Comparison of ENCODE assay signal across 21 cellular contexts in genomic region chr4:123350726-123351125, GRCh38. TPM values are rescaled to one million over a fixed set of nuclear protein-coding genes. Genes with fewer than 3 reads are reported as not detected.
DNase-seq lines count a peak whose midpoint lies in the region; ATAC-seq, FAIRE-seq and TF ChIP-seq lines count a peak whose summit lies in the region.
"Had no signal": no experiment of that assay in that cellular context is flagged by ENCODE, and none has a peak within 500 bp of the region (broad histone marks: within the 10 kb centered on the region; RNA-seq: fewer than 3 reads in every experiment).

No MANE protein-coding gene starts in this region.

- no peaks in the 10 kb centered on the region for H3K9me1 ChIP-seq in K562 (ENCODE audit: control insufficient read depth, insufficient read depth, low read length)

- no peak overlapping the region for H2BK5ac ChIP-seq in neuronal stem cell (ENCODE audit: low read length)

- BruUV-seq in HCT116 (replicated peaks; lab: Mats Ljungman, UMichigan) (no TSS peak), K562 (replicated peaks; lab: Mats Ljungman, UMichigan) (no TSS peak)

- H3K79me2 ChIP-seq in HCT116 (ENCODE audit: insufficient read depth, low read length) (no peaks in the 10 kb centered on the region), OCI-LY1 (ENCODE audit: insufficient read depth, low read length) (no peaks in the 10 kb centered on the region), K562 (ENCODE audit: control insufficient read depth, insufficient read depth, low read length) (no peaks in the 10 kb centered on the region)

- no peak overlapping the region for H3K23ac ChIP-seq in neuronal stem cell (ENCODE audit: low read depth, low read length, poor library complexity)

- H4K91ac ChIP-seq in neuronal stem cell (ENCODE audit: low read depth, low read length, poor library complexity), result no peak overlapping the region

- POLR2A ChIA-PET in HCT116 (lab: Charles Lee), result no interaction called here
- POLR2A ChIA-PET in K562 (lab: Yijun Ruan, JAX), result no interaction called here

- H3K4me1 ChIP-seq in HCT116 (ENCODE audit: control insufficient read depth in 1 of 2, insufficient read depth in 2 of 2, low read length in 2 of 2) (no peaks in the 10 kb centered on the region), OCI-LY1 (ENCODE audit: insufficient read depth, low read length, severe bottlenecking) (peaks cover 82% of the 10 kb centered on the region), K562 (replicated peaks in 1 of 2; ENCODE audit: control insufficient read depth in 2 of 2, insufficient read depth in 2 of 2, low read length in 2 of 2) (peaks cover 16 to 24% of the 10 kb centered on the region in 2 experiments), neuronal stem cell (ENCODE audit: control insufficient read depth in 2 of 2, insufficient read depth in 1 of 2, low read depth in 1 of 2, low read length in 2 of 2) (peaks cover 11 to 13% of the 10 kb centered on the region in 2 donors)
- H3K4me1 ChIP-seq: A549 had no signal

- H3K9me3 ChIP-seq in HCT116 (ENCODE audit: control insufficient read depth in 1 of 2, insufficient read depth in 1 of 2, low read depth in 1 of 2, low read length in 2 of 2) (no peaks in the 10 kb centered on the region), OCI-LY1 (ENCODE audit: low read length) (no peaks in the 10 kb centered on the region), K562 (replicated peaks; ENCODE audit: control insufficient read depth, insufficient read depth, low read depth, low read length) (no peaks in the 10 kb centered on the region), neuronal stem cell (replicated peaks in 1 of 2; ENCODE audit: control insufficient read depth in 2 of 2, insufficient read depth in 1 of 2, low read depth in 1 of 2, low read length in 2 of 2) (peaks cover 2 to 11% of the 10 kb centered on the region in 2 donors)
- H3K9me3 ChIP-seq: A549 had no signal

- H3K9me2 ChIP-seq in HCT116 (ENCODE audit: insufficient read depth) (no peaks in the 10 kb centered on the region), OCI-LY1 (ENCODE audit: low read depth, low read length) (no peaks in the 10 kb centered on the region)

- H3K79me1 ChIP-seq in neuronal stem cell (ENCODE audit: low read depth, low read length), result no peaks in the 10 kb centered on the region

- no peaks in the 10 kb centered on the region for H4K20me1 ChIP-seq in HCT116 (ENCODE audit: insufficient read depth)
- no peaks in the 10 kb centered on the region for H4K20me1 ChIP-seq in OCI-LY1 (ENCODE audit: insufficient read depth, low read length)
- no peaks in the 10 kb centered on the region for H4K20me1 ChIP-seq in K562 (replicated peaks; ENCODE audit: control insufficient read depth, insufficient read depth, low read length)
- H4K20me1 ChIP-seq: BLaER1 treated with 17β-estradiol and CSF1 and Interleukin-3, amounts not matched to agents 10 nM and 100 nM had no signal

- RAD21 ChIA-PET in HCT116 (lab: Charles Lee; ENCODE audit: low non-redundant PET in 1 of 2, low total read pairs in 2 of 2, uncharacterized antibody in 2 of 2, unreplicated experiment in 2 of 2), result no interaction called here

- peak overlapping the region; percentile 60 for H2BK15ac ChIP-seq in neuronal stem cell (ENCODE audit: low read length)

- no peak for TF ChIP-seq RAD21 in HCT116 (IDR thresholded peaks at IDR 0.05; ENCODE audit: low read depth)
- TF ChIP-seq RAD21 in K562 (CRISPR knock-in tag; conservative IDR thresholded peaks at IDR 0.05 in 1 of 2, IDR thresholded peaks at IDR 0.05 in 1 of 2), result no peak

- H3K27ac ChIP-seq in HCT116 (ENCODE audit: low read depth, low read length), result no peak overlapping the region
- H3K27ac ChIP-seq in OCI-LY1 (ENCODE audit: low read depth, low read length, poor library complexity, severe bottlenecking), result peak overlapping the region; percentile 47
- H3K27ac ChIP-seq in K562 (ENCODE audit: extremely low read depth, low read depth, low read length), result no peak overlapping the region; the same call in 2 of the 3 replicates
- H3K27ac ChIP-seq in neuronal stem cell (replicated peaks; ENCODE audit: low read length), result no peak overlapping the region
- H3K27ac ChIP-seq: A549; BLaER1 treated with 17β-estradiol and CSF1 and Interleukin-3, amounts not matched to agents 10 nM and 100 nM; GM23248; KMS-11 had no signal

- no peak overlapping the region for H3K9ac ChIP-seq in HCT116 (ENCODE audit: low read length)
- no peak overlapping the region for H3K9ac ChIP-seq in OCI-LY1 (ENCODE audit: low read length)
- H3K9ac ChIP-seq in K562 (ENCODE audit: insufficient read depth in 1 of 2, low read depth in 2 of 2, low read length in 2 of 2), result no peak overlapping the region
- H3K9ac ChIP-seq in neuronal stem cell (ENCODE audit: low read depth, low read length, poor library complexity), result peak overlapping the region; percentile 15
- H3K9ac ChIP-seq: BLaER1 treated with 17β-estradiol and CSF1 and Interleukin-3, amounts not matched to agents 10 nM and 100 nM; GM23248; KMS-11 had no signal

- H4K8ac ChIP-seq in neuronal stem cell (ENCODE audit: low read depth, low read length), result no peak overlapping the region

- no peak for TF ChIP-seq EP300 in K562 (IDR thresholded peaks at IDR 0.05; ENCODE audit: low read length)

- TF ChIP-seq POLR2A in HCT116 (IDR thresholded peaks at IDR 0.05; ENCODE audit: borderline replicate concordance, extremely low read depth, insufficient read depth, insufficient read length) (no peak), K562 (conservative IDR thresholded peaks at IDR 0.05) (no peak)

- WGBS in K562 (ENCODE audit: insufficient coverage, low coverage, missing lambda C conversion rate), result 78% methylated on average over 6 of the region's 6 CpGs
- no CpG with 5 or more reads among the region's 6 CpGs for WGBS in neuronal stem cell (ENCODE audit: extremely low coverage in 2 of 2, insufficient read length in 2 of 2, insufficient replicate concordance in 1 of 2), 2 donors

- no peak overlapping the region for H2BK120ac ChIP-seq in neuronal stem cell (ENCODE audit: low read depth, low read length)

- ATAC-seq in HCT116, result no peak
- no peak for ATAC-seq in K562
- ATAC-seq in GM19467 (IDR thresholded peaks at IDR 0.05; ENCODE audit: unreplicated experiment), result no peak
- no peak for ATAC-seq in HG02759 (IDR thresholded peaks at IDR 0.05; ENCODE audit: unreplicated experiment)
- ATAC-seq in GM18868 (IDR thresholded peaks at IDR 0.05; ENCODE audit: unreplicated experiment), result no peak

- H3F3A ChIP-seq in OCI-LY1 (ENCODE audit: insufficient read depth, low read length), result no peaks in the 10 kb centered on the region

- peak overlapping the region; percentile 27 for H3K14ac ChIP-seq in neuronal stem cell (ENCODE audit: low read length)

- peak overlapping the region; percentile 3 for H2AFZ ChIP-seq in HCT116 (ENCODE audit: low read depth, low read length, poor library complexity, severe bottlenecking)
- H2AFZ ChIP-seq in OCI-LY1 (ENCODE audit: low read length), result no peak overlapping the region
- peak overlapping the region; percentile 42 for H2AFZ ChIP-seq in K562 (ENCODE audit: low read depth, low read length)
- no peak overlapping the region for H2AFZ ChIP-seq in neuronal stem cell (ENCODE audit: low read length)
- H2AFZ ChIP-seq: GM23248 had no signal

- H3K4me3 ChIP-seq in HCT116 (replicated peaks in 1 of 2; ENCODE audit: low read depth in 1 of 2, low read length in 2 of 2) (no peak overlapping the region), OCI-LY1 (ENCODE audit: low read depth, low read length, poor library complexity, severe bottlenecking) (no peak overlapping the region), K562 (no peak overlapping the region), neuronal stem cell (ENCODE audit: low read length in 2 of 2) (peak overlapping the region in 1 of 2 donors; percentile 64)
- H3K4me3 ChIP-seq: A549; BLaER1 treated with 17β-estradiol and CSF1 and Interleukin-3, amounts not matched to agents 10 nM and 100 nM; GM23248 had no signal

- TF ChIP-seq CTCF in HCT116 (IDR thresholded peaks at IDR 0.05 in 2 of 3, conservative IDR thresholded peaks at IDR 0.05 in 1 of 3; ENCODE audit: borderline replicate concordance in 1 of 3, insufficient read depth in 1 of 3, low read depth in 2 of 3, low read length in 2 of 3) (no peak), OCI-LY1 (IDR thresholded peaks at IDR 0.05; ENCODE audit: low read length) (no peak), K562 (IDR thresholded peaks at IDR 0.05 in 2 of 3, conservative IDR thresholded peaks at IDR 0.05 in 1 of 3; ENCODE audit: insufficient read depth in 2 of 3, low read depth in 1 of 3, low read length in 3 of 3) (no peak)

- peak overlapping the region; percentile 87 for H2AK5ac ChIP-seq in neuronal stem cell (ENCODE audit: low read depth, low read length)

- H2BK12ac ChIP-seq in neuronal stem cell (ENCODE audit: low read length), result peak overlapping the region; percentile 44

- intact Hi-C loops in HCT116 (cut with micrococcal nuclease), result no loop called here
- intact Hi-C loops in K562 (cut with micrococcal nuclease), result loop anchor here (1.0 to 5.0 kb wide), 8 partner anchors 46 to 972 kb away; partner anchors contain the start of gene SPRY1

- H3K27me3 ChIP-seq in HCT116 (ENCODE audit: insufficient read depth, low read length) (no peaks in the 10 kb centered on the region), OCI-LY1 (ENCODE audit: insufficient read depth, low read length) (no peaks in the 10 kb centered on the region), K562 (ENCODE audit: control insufficient read depth in 2 of 2, insufficient read depth in 2 of 2, low read length in 2 of 2) (no peaks in the 10 kb centered on the region), neuronal stem cell (ENCODE audit: control insufficient read depth in 3 of 3, insufficient read depth in 3 of 3, low read depth in 1 of 3, low read length in 3 of 3) (no peaks in the 10 kb centered on the region)
- H3K27me3 ChIP-seq: BLaER1 treated with 17β-estradiol and CSF1 and Interleukin-3, amounts not matched to agents 10 nM and 100 nM had no signal

- CTCF ChIA-PET in HCT116 (lab: Charles Lee) (no interaction called here), K562 (lab: Yijun Ruan, JAX; ENCODE audit: low intra/inter-chr PET ratio) (interaction anchor here (0.6 to 1.3 kb wide), 3 partner anchors 270 to 911 kb away, joined by 3 to 5 read pairs (median 3); no protein-coding TSS in a partner anchor)

- FAIRE-seq in K562 (lab: Jason Lieb, UNC), result no peak
- FAIRE-seq: A549, GM19239 had no signal

- H3K4ac ChIP-seq in neuronal stem cell (ENCODE audit: low read length), result peak overlapping the region; percentile 79

- H3K4me2 ChIP-seq in HCT116 (ENCODE audit: low read length), result no peak overlapping the region
- H3K4me2 ChIP-seq in OCI-LY1 (ENCODE audit: low read length), result no peak overlapping the region
- no peak overlapping the region for H3K4me2 ChIP-seq in K562 (ENCODE audit: insufficient read depth, low read length)
- H3K4me2 ChIP-seq in neuronal stem cell (ENCODE audit: insufficient read depth, low read length, poor library complexity, severe bottlenecking), result no peak overlapping the region
- H3K4me2 ChIP-seq: A549; BLaER1 treated with 17β-estradiol and CSF1 and Interleukin-3, amounts not matched to agents 10 nM and 100 nM; KMS-11 had no signal

- H3K36me3 ChIP-seq in HCT116 (ENCODE audit: control insufficient read depth in 1 of 2, insufficient read depth in 2 of 2, low read length in 2 of 2) (no peaks in the 10 kb centered on the region), OCI-LY1 (ENCODE audit: insufficient read depth, low read length) (peaks cover 67% of the 10 kb centered on the region), K562 (ENCODE audit: control insufficient read depth, insufficient read depth, low read length) (no peaks in the 10 kb centered on the region), neuronal stem cell (replicated peaks in 1 of 2; ENCODE audit: control insufficient read depth in 2 of 2, insufficient read depth in 2 of 2, low read length in 2 of 2) (no peaks in the 10 kb centered on the region)
- H3K36me3 ChIP-seq: BLaER1 treated with 17β-estradiol and CSF1 and Interleukin-3, amounts not matched to agents 10 nM and 100 nM had no signal

- in situ Hi-C loops in K562 (cut with MboI), result loop anchor here (25.0 kb wide), 1 partner anchor 912 kb away; no protein-coding TSS in a partner anchor

- peak overlapping the region; percentile 92 for H3K18ac ChIP-seq in neuronal stem cell (ENCODE audit: low read length)

- DNase-seq in HCT116 (ENCODE audit: low read depth, low spot score), result no peak
- DNase-seq in K562 (ENCODE audit: extremely low read depth in 1 of 4, low spot score in 3 of 4), result no peak
- no peak for DNase-seq in neuronal stem cell (ENCODE audit: low spot score)
- DNase-seq in DMS153 (lab: John Stamatoyannopoulos, UW), result no peak
- DNase-seq: AML-193; CD4-positive, alpha-beta T cell; GM23248; NCI-H1092; NCI-H1417 treated with DMSO at 0.1 percent for 48 hours; NCI-H1694 treated with DMSO at 0.1 percent for 48 hours; NCI-H226; NCI-H510A; Right ventricle myocardium superior had no signal

RNA-seq across cellular contexts. Expression of gene SPRY1, which starts 45.9 kb away (rescaled TPM):
- 4.8 TPM for total RNA-seq in HCT116 (2021; ENCODE audit: unreplicated experiment)
- 4.8 and 6.4 TPM in 2 replicates for polyA plus RNA-seq in HCT116 (2012)
- 3.2 TPM in 2 replicates for total RNA-seq in K562 (2011; cell fraction: chromatin; rRNA removed; ENCODE audit: low replicate concordance)
- total RNA-seq in K562 (2011; cell fraction: nucleolus; rRNA removed), result 1.4 and 2.3 TPM in 2 replicates
- total RNA-seq in K562 (2011; cell fraction: nucleoplasm; rRNA removed), result 2.4 and 3.0 TPM in 2 replicates
- total RNA-seq in K562 (2014; rRNA removed), result 0.37 and 1.9 TPM in 2 replicates
- 0.25 and 0.54 TPM in 2 replicates for total RNA-seq in K562 (2014; rRNA removed; fragmentation: Illumina TruSeq; extraction: Trizol)
- total RNA-seq in K562 (2015; rRNA removed; fragmentation: Illumina TruSeq; extraction: Trizol), result 0.15 and 0.29 TPM in 2 replicates
- total RNA-seq in K562 (2021), result 1.00 and 1.0 TPM in 2 replicates
- 0.91 and 1.1 TPM in 2 replicates for polyA plus RNA-seq in K562 (2011; rRNA removed)
- polyA plus RNA-seq in K562 (2011; cell fraction: cytosol; rRNA removed), result 0.66 and 1.4 TPM in 2 replicates
- polyA plus RNA-seq in K562 (2011; cell fraction: nucleus; rRNA removed), result 1.5 and 1.9 TPM in 2 replicates
- 0.30 and 0.32 TPM in 2 replicates for polyA plus RNA-seq in K562 (2012)
- polyA plus RNA-seq in K562 (2014; fragmentation: Illumina TruSeq; extraction: Trizol), result 0.36 and 0.55 TPM in 2 replicates
- polyA plus RNA-seq in K562 (2014; fragmentation: Nextera tagmentation; extraction: Ambion mirVana), result under 1 TPM in 1 of 2 experiments, not detected in 1; 0.18 TPM
- 0.36 and 0.81 TPM in 2 replicates for polyA plus RNA-seq in K562 (2014; rRNA removed)
- 1.1 and 2.4 TPM in 2 replicates for polyA minus RNA-seq in K562 (2011; rRNA and poly(A)+ RNA removed)
- 0.67 and 1.3 TPM in 2 replicates for polyA minus RNA-seq in K562 (2011; cell fraction: cytosol; rRNA and poly(A)+ RNA removed)
- polyA minus RNA-seq in K562 (2011; cell fraction: nucleus; rRNA and poly(A)+ RNA removed), result 1.8 and 3.6 TPM in 2 replicates
- polyA plus RNA-seq in neuronal stem cell (2013, experiment 1 of 2), result 92.4 TPM
- 97.0 TPM for polyA plus RNA-seq in neuronal stem cell (2013, experiment 2 of 2)

Comparison
In these comparisons a context has a peak if more than half of its experiments do, and no peak if none do; other contexts are left out.
1. H2AFZ ChIP-seq: peak in HCT116 (single experiment) and K562 (single experiment); none in OCI-LY1 (single experiment) and neuronal stem cell (single experiment).